In the genomic region with DNA sequence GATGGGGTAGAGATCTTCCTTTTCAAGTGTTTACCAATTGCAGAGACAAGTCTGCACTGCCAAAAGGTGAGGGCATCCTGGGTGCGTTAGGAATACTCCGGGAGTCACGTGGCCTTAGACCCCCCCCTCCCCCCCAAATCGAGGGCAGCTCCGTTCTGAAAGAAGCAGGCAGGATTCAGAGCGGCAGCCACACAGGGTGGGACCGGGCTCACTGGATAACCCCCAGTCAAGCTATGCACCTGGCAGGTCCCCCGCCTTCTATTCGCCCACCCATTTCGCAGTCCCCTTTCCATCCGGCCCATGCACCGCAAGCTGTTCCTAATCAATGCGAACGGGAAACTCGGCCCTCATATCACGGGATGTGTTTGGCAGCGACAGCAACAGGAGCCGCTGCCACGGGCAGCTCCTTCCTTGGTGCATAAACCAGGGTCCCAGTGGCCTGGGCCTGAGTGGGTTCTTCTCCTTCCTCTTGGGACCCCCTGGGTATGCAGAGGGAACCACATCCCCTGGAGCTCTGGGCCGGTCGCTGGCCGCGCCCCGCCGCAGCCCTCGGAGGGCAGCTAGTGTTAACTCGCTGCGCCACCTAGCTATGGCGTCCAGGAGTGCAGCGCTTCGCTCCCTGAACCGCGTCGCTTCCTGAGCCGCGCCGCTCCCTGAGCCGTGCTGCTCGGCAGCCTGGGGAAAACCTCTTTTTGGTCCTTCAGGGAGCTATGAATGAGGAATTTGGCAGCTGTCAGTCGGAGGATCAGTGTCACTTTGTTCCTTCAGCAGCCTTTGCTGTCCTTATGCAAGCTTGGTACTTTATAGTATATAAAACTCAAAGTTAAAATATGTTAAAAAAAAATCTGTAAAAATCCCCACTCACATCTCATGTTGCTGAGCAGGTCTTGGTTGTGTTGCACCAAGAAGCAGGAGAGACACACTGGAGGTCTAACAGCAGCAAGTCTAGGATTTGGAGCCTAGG, we compare ENCODE assay signal across 8 cellular contexts. TPM values are rescaled to one million over a fixed set of nuclear protein-coding genes. Genes with fewer than 3 reads are reported as not detected.
A peak's percentile ranks its signal among the peaks of the same experiment; 100 is the strongest.
DNase-seq lines count a peak whose midpoint lies in the region; ATAC-seq and TF ChIP-seq lines count a peak whose summit lies in the region.

No MANE protein-coding gene starts in this region.

- no peaks in the 10 kb centered on the region for H3K36me3 Mint-ChIP-seq in activated T-helper 2 cell treated with anti-CD3 and anti-CD28 coated beads, Interferon-gamma antibody, Interleukin-2, Interleukin-4, amounts not matched to agents 10 μg/mL and 5 μg/mL and 100 μg/mL, durations not matched to agents 14 hours and 24 hours and 36 hours (ENCODE audit: low read depth)
- no peaks in the 10 kb centered on the region for H3K36me3 Mint-ChIP-seq in naive B cell

- no peak overlapping the region for H3K27ac ChIP-seq in Karpas-422 (ENCODE audit: low read length)
- H3K27ac ChIP-seq in fibroblast of lung (ENCODE audit: insufficient read depth, low read length): peak overlapping the region; percentile 69

- H3K4me3 ChIP-seq in Karpas-422 (ENCODE audit: low read length) (no peak overlapping the region; the same call in 1 of the 2 replicates), fibroblast of lung (replicated peaks in 1 of 4; ENCODE audit: control extremely low read depth in 1 of 4, insufficient read depth in 1 of 4, low read depth in 3 of 4, low read length in 4 of 4) (peak overlapping the region in 3 of 4 experiments; percentile 11 to 43 (median 25))

- H3K79me2 ChIP-seq in Karpas-422 (ENCODE audit: low read length): no peaks in the 10 kb centered on the region
- peaks cover 87% of the 10 kb centered on the region for H3K79me2 ChIP-seq in fibroblast of lung (ENCODE audit: control insufficient read depth, insufficient read depth, low read length)

- DNase-seq in Karpas-422 (peak; percentile 89), RPMI7951 (ENCODE audit: low read depth) (peak; percentile 74), fibroblast of lung (ENCODE audit: low read depth in 2 of 2) (peak; percentile 65 to 71), naive B cell (peak; percentile 70)
- peak; percentile 68 for DNase-seq in activated T-helper 2 cell treated with anti-CD3 and anti-CD28 coated beads, Interferon-gamma antibody, Interleukin-2, Interleukin-4, amounts not matched to agents 10 μg/mL and 5 μg/mL and 100 μg/mL, durations not matched to agents 14 hours and 24 hours and 36 hours (ENCODE audit: low spot score)
- peak; percentile 38 to 50 for DNase-seq in stimulated activated CD8-positive, alpha-beta memory T cell treated with anti-CD3 and anti-CD28 coated beads, Interleukin-7, amount 100 ng/mL, for 4 hours (ENCODE audit: low read depth in 2 of 2)

- peak overlapping the region; percentile 32 for H3K4me2 ChIP-seq in Karpas-422 (ENCODE audit: low read depth, low read length, poor library complexity, severe bottlenecking)
- peak overlapping the region; percentile 71 for H3K4me2 ChIP-seq in fibroblast of lung (ENCODE audit: extremely low read depth, insufficient read depth, low read length)

- H3K4me1 ChIP-seq in Karpas-422 (ENCODE audit: low read length) (peaks cover 6% of the 10 kb centered on the region), fibroblast of lung (ENCODE audit: control insufficient read depth, extremely low read depth, insufficient read depth, low read length) (peaks cover 46% of the 10 kb centered on the region)

- H3K4me3 Mint-ChIP-seq in activated T-helper 2 cell treated with anti-CD3 and anti-CD28 coated beads, Interferon-gamma antibody, Interleukin-2, Interleukin-4, amounts not matched to agents 10 μg/mL and 5 μg/mL and 100 μg/mL, durations not matched to agents 14 hours and 24 hours and 36 hours (ENCODE audit: low read depth): peak overlapping the region; percentile 70
- H3K4me3 Mint-ChIP-seq in naive B cell: peak overlapping the region; percentile 77 to 90 (median 84)

- H3K9ac ChIP-seq in Karpas-422 (ENCODE audit: low read length): peak overlapping the region; percentile 17; the same call in 1 of the 2 replicates
- peak overlapping the region; percentile 47 for H3K9ac ChIP-seq in fibroblast of lung (ENCODE audit: insufficient read depth, low read length)

- H3K27me3 ChIP-seq in Karpas-422 (ENCODE audit: low read length) (no peaks in the 10 kb centered on the region), fibroblast of lung (ENCODE audit: control insufficient read depth, insufficient read depth, low read length) (no peaks in the 10 kb centered on the region)

- H3K27ac Mint-ChIP-seq in activated T-helper 2 cell treated with anti-CD3 and anti-CD28 coated beads, Interferon-gamma antibody, Interleukin-2, Interleukin-4, amounts not matched to agents 10 μg/mL and 5 μg/mL and 100 μg/mL, durations not matched to agents 14 hours and 24 hours and 36 hours: no peak overlapping the region
- H3K27ac Mint-ChIP-seq in naive B cell: peak overlapping the region in 2 of 6 donors; percentile 9 to 65

- no peaks in the 10 kb centered on the region for H3K9me3 Mint-ChIP-seq in activated T-helper 2 cell treated with anti-CD3 and anti-CD28 coated beads, Interferon-gamma antibody, Interleukin-2, Interleukin-4, amounts not matched to agents 10 μg/mL and 5 μg/mL and 100 μg/mL, durations not matched to agents 14 hours and 24 hours and 36 hours
- no peaks in the 10 kb centered on the region for H3K9me3 Mint-ChIP-seq in naive B cell

- H2AFZ ChIP-seq in Karpas-422 (ENCODE audit: low read length) (no peak overlapping the region), fibroblast of lung (ENCODE audit: low read length) (no peak overlapping the region)

- peaks cover 4% of the 10 kb centered on the region for H3K4me1 Mint-ChIP-seq in activated T-helper 2 cell treated with anti-CD3 and anti-CD28 coated beads, Interferon-gamma antibody, Interleukin-2, Interleukin-4, amounts not matched to agents 10 μg/mL and 5 μg/mL and 100 μg/mL, durations not matched to agents 14 hours and 24 hours and 36 hours (ENCODE audit: low read depth)
- H3K4me1 Mint-ChIP-seq in naive B cell: peaks cover 0 to 16% (median 9%) of the 10 kb centered on the region in 3 donors

- peak; percentile 95 to 96 for ATAC-seq in naive B cell (ENCODE audit: low read depth in 2 of 2)
- ATAC-seq in HG03097 (IDR thresholded peaks at IDR 0.05; ENCODE audit: low FRiP score, unreplicated experiment): no peak

- H3K9me3 ChIP-seq in Karpas-422 (ENCODE audit: low read length): no peaks in the 10 kb centered on the region
- H3K9me3 ChIP-seq in fibroblast of lung (ENCODE audit: control insufficient read depth, insufficient read depth, low read depth, low read length): no peaks in the 10 kb centered on the region

- H4K20me1 ChIP-seq in Karpas-422 (ENCODE audit: insufficient read depth, low read depth, low read length): no peaks in the 10 kb centered on the region
- no peaks in the 10 kb centered on the region for H4K20me1 ChIP-seq in fibroblast of lung (ENCODE audit: control insufficient read depth, extremely low read depth, insufficient read depth, low read length)

- H3K27me3 Mint-ChIP-seq in activated T-helper 2 cell treated with anti-CD3 and anti-CD28 coated beads, Interferon-gamma antibody, Interleukin-2, Interleukin-4, amounts not matched to agents 10 μg/mL and 5 μg/mL and 100 μg/mL, durations not matched to agents 14 hours and 24 hours and 36 hours (ENCODE audit: low read depth): peaks cover 29% of the 10 kb centered on the region
- peaks cover 10 to 16% (median 11%) of the 10 kb centered on the region in 3 donors for H3K27me3 Mint-ChIP-seq in naive B cell

- intact Hi-C loops in activated T-helper 2 cell treated with anti-CD3 and anti-CD28 coated beads, Interferon-gamma antibody, Interleukin-2, Interleukin-4, amounts not matched to agents 10 μg/mL and 5 μg/mL and 100 μg/mL, durations not matched to agents 14 hours and 24 hours and 36 hours (cut with micrococcal nuclease): loop anchor here (1.0 kb wide), 3 partner anchors 32 to 84 kb away; no protein-coding TSS in a partner anchor

- TF ChIP-seq CTCF in GM12872 (IDR thresholded peaks at IDR 0.05; ENCODE audit: insufficient read depth, low read depth, low read length) (peak; percentile 97), fibroblast of lung (conservative IDR thresholded peaks at IDR 0.05 in 1 of 2, IDR thresholded peaks at IDR 0.05 in 1 of 2; ENCODE audit: low read depth in 1 of 2, low read length in 2 of 2) (peak; percentile 83 to 91)

- no peaks in the 10 kb centered on the region for H3K9me2 ChIP-seq in Karpas-422 (replicated peaks; ENCODE audit: insufficient read depth, low read length)

- no peaks in the 10 kb centered on the region for H3K36me3 ChIP-seq in Karpas-422 (ENCODE audit: insufficient read depth, low read length)
- H3K36me3 ChIP-seq in fibroblast of lung (ENCODE audit: control insufficient read depth, insufficient read depth, low read length): peaks cover 12% of the 10 kb centered on the region

RNA-seq across cellular contexts. Expression of a gene that starts 41.4 kb away (rescaled TPM):
- total RNA-seq in Karpas-422 (2014; rRNA removed; shearing (Covaris generic); ENCODE audit: low replicate concordance): 99.1 and 285 TPM in 2 replicates
- 4.1 and 6.0 TPM in 2 replicates for total RNA-seq in RPMI7951 (2014; rRNA removed; shearing (Covaris generic))
- 5.5 and 5.6 TPM in 2 replicates for total RNA-seq in activated T-helper 2 cell treated with anti-CD3 and anti-CD28 coated beads, Interferon-gamma antibody, Interleukin-2, Interleukin-4, amounts not matched to agents 10 μg/mL and 5 μg/mL and 100 μg/mL, durations not matched to agents 14 hours and 24 hours and 36 hours
- total RNA-seq in fibroblast of lung: under 0.01 and 1.2 TPM in 2 replicates
- polyA plus RNA-seq in fibroblast of lung (0.26 and 0.30 TPM in 2 replicates), naive B cell (ENCODE audit: low read depth in 6 of 6) (10 to 100 TPM; 39.9 to 88.3 (median 50.8) TPM)
- polyA plus RNA-seq in fibroblast of lung (2012): 0.50 and 0.96 TPM in 2 replicates
- polyA minus RNA-seq in fibroblast of lung (ENCODE audit: low replicate concordance): 0.22 TPM in 1 of 2 replicates, not detected in the other

RNA-seq across cellular contexts. Expression of a gene that starts 55.3 kb away (rescaled TPM):
- 35.9 and 69.7 TPM in 2 replicates for total RNA-seq in Karpas-422 (2014; rRNA removed; shearing (Covaris generic); ENCODE audit: low replicate concordance)
- 39.7 and 46.4 TPM in 2 replicates for total RNA-seq in RPMI7951 (2014; rRNA removed; shearing (Covaris generic))
- total RNA-seq in activated T-helper 2 cell treated with anti-CD3 and anti-CD28 coated beads, Interferon-gamma antibody, Interleukin-2, Interleukin-4, amounts not matched to agents 10 μg/mL and 5 μg/mL and 100 μg/mL, durations not matched to agents 14 hours and 24 hours and 36 hours: 112 and 116 TPM in 2 replicates
- 20.3 and 21.8 TPM in 2 replicates for total RNA-seq in fibroblast of lung
- polyA plus RNA-seq in fibroblast of lung (12.2 and 17.9 TPM in 2 replicates), naive B cell (ENCODE audit: low read depth in 6 of 6) (10 to 100 TPM; 20.2 to 36.3 (median 24.1) TPM)
- polyA plus RNA-seq in fibroblast of lung (2012): 12.4 and 24.1 TPM in 2 replicates
- polyA minus RNA-seq in fibroblast of lung (ENCODE audit: low replicate concordance): 24.9 and 36.2 TPM in 2 replicates

RNA-seq across cellular contexts. Expression of a gene that starts 56.8 kb away (rescaled TPM):
- 28.0 and 76.4 TPM in 2 replicates for total RNA-seq in Karpas-422 (2014; rRNA removed; shearing (Covaris generic); ENCODE audit: low replicate concordance)
- 27.9 and 28.0 TPM in 2 replicates for total RNA-seq in RPMI7951 (2014; rRNA removed; shearing (Covaris generic))
- total RNA-seq in activated T-helper 2 cell treated with anti-CD3 and anti-CD28 coated beads, Interferon-gamma antibody, Interleukin-2, Interleukin-4, amounts not matched to agents 10 μg/mL and 5 μg/mL and 100 μg/mL, durations not matched to agents 14 hours and 24 hours and 36 hours: 117 and 132 TPM in 2 replicates
- 24.7 and 31.9 TPM in 2 replicates for total RNA-seq in fibroblast of lung
- 33.5 and 64.7 TPM in 2 replicates for polyA plus RNA-seq in fibroblast of lung
- 38.6 and 61.6 TPM in 2 replicates for polyA plus RNA-seq in fibroblast of lung (2012)
- polyA minus RNA-seq in fibroblast of lung (ENCODE audit: low replicate concordance): 78.1 and 116 TPM in 2 replicates
- 1 to 10 TPM in 2 of 6 donors, under 1 TPM in 4; 0.47 to 1.4 (median 0.67) TPM for polyA plus RNA-seq in naive B cell (ENCODE audit: low read depth in 6 of 6)

Comparison
In these comparisons a context has a peak if more than half of its experiments do, and no peak if none do; other contexts are left out.
1. RNA of a gene that starts 41.4 kb away (total RNA-seq): 99.1 to 285 TPM in Karpas-422; 5.5 to 5.6 TPM in activated T-helper 2 cell treated with anti-CD3 and anti-CD28 coated beads, Interferon-gamma antibody, Interleukin-2, Interleukin-4, amounts not matched to agents 10 μg/mL and 5 μg/mL and 100 μg/mL, durations not matched to agents 14 hours and 24 hours and 36 hours, 4.1 to 6.0 TPM in RPMI7951 and under 0.01 to 1.2 TPM in fibroblast of lung; every median in the first group is over 10 times any median in the second.
2. Peak in every context shown above with its lines, with median percentiles within 50 percentile points of each other: DNase-seq.